8 cellular contexts compared by ENCODE assay signal in the genomic region with DNA sequence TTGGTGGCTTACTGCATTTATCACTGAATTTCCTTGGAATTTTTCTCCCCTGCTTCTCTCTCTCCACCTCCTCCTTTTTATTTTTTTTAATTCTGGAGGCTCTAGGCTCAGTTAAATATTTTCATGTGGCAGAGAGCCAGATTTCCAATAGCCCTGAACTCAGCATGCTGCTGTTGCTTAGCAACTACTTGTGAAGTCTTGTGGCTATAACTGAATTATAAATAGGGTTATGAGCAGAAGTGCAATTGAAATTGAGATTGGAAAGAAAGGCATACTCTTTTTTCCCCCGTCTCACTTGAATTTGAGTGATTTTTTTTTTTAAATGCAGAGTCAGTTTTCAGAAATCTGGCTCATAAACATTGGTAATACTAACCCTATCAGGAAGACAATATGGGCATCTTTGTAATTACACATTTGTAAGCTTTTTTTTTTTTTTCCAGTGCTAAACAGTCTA. TPM values are rescaled to one million over a fixed set of nuclear protein-coding genes. Genes with fewer than 3 reads are reported as not detected.
DNase-seq lines count a peak whose midpoint lies in the region; ATAC-seq and TF ChIP-seq lines count a peak whose summit lies in the region.

No MANE protein-coding gene starts in this region.

- H2AFZ ChIP-seq in parathyroid adenoma, result no peak overlapping the region

- peak overlapping the region; percentile 64 for H3K4me2 ChIP-seq in parathyroid adenoma (ENCODE audit: low read length)

- ATAC-seq in GM21723 (IDR thresholded peaks at IDR 0.05; ENCODE audit: unreplicated experiment), result peak; percentile 67

- no peak for TF ChIP-seq CTCF in VCaP (conservative IDR thresholded peaks at IDR 0.05)
- TF ChIP-seq CTCF in fibroblast of villous mesenchyme (IDR thresholded peaks at IDR 0.05; ENCODE audit: insufficient read depth, low read depth, low read length), result no peak
- no peak for TF ChIP-seq CTCF in parathyroid adenoma (IDR thresholded peaks at IDR 0.05)

- DNase-seq in DMS 273 treated with DMSO at 0.1 percent for 48 hours (lab: John Stamatoyannopoulos, UW) (peak; percentile 68), NCI-H1417 treated with DMSO at 0.1 percent for 48 hours (lab: John Stamatoyannopoulos, UW) (peak; percentile 95), fibroblast of villous mesenchyme (ENCODE audit: low read depth) (peak; percentile 82), ureter (ENCODE audit: low spot score) (no peak), GM19238 (ENCODE audit: insufficient read length, low spot score) (no peak)

- H3K9ac ChIP-seq in parathyroid adenoma, result no peak overlapping the region

- H3K27ac ChIP-seq in VCaP (peak overlapping the region; percentile 76), parathyroid adenoma (peak overlapping the region; percentile 60)

- H3K36me3 ChIP-seq in parathyroid adenoma (ENCODE audit: control insufficient read depth, insufficient read depth, low read length), result no peaks in the 10 kb centered on the region

- H3K27me3 ChIP-seq in parathyroid adenoma (ENCODE audit: control insufficient read depth, insufficient read depth, low read length), result no peaks in the 10 kb centered on the region

- peaks cover 21% of the 10 kb centered on the region for H3K4me1 ChIP-seq in parathyroid adenoma

- H3K79me2 ChIP-seq in parathyroid adenoma, result peaks cover 71% of the 10 kb centered on the region

- peaks cover 5% of the 10 kb centered on the region for H3K9me3 ChIP-seq in parathyroid adenoma (ENCODE audit: control insufficient read depth, low read length)

- H3K4me3 ChIP-seq in fibroblast of villous mesenchyme (ENCODE audit: low read depth, low read length), result no peak overlapping the region
- H3K4me3 ChIP-seq in parathyroid adenoma (ENCODE audit: low read depth, low read length), result peak overlapping the region; percentile 8

RNA-seq across cellular contexts. Expression of a gene that starts 38.3 kb away (rescaled TPM):
- 23.8 and 33.2 TPM in 2 replicates for total RNA-seq in fibroblast of villous mesenchyme
- 124 TPM for total RNA-seq in ureter

Comparison
In these comparisons a context has a peak if more than half of its experiments do, and no peak if none do; other contexts are left out.
1. DNase-seq: peak in DMS 273 treated with DMSO at 0.1 percent for 48 hours (single experiment), NCI-H1417 treated with DMSO at 0.1 percent for 48 hours (single experiment) and fibroblast of villous mesenchyme (single experiment); none in ureter (single experiment) and GM19238 (single experiment).